ENCODE assay signal across 1 cellular context in genomic region chr16:87808108-87808507, GRCh38.
TF ChIP-seq lines count a peak whose summit lies in the region.

No MANE protein-coding gene starts in this region.

TF ChIP-seq in K562, 482 proteins besides CTCF, POLR2A, EP300 and RAD21:
- TF ChIP-seq CEBPB (tag; IDR thresholded peaks at IDR 0.05) (peak; percentile 39), CBX3 (IDR thresholded peaks at IDR 0.05; ENCODE audit: borderline replicate concordance in 1 of 2, low read length in 2 of 2) (0 out of 3 replicates have a peak, but pooled peaks of 1 of the 2 experiments have one; percentile 46), ZMIZ1 (IDR thresholded peaks at IDR 0.05; ENCODE audit: low read depth in 2 of 2, low read length in 2 of 2) (peak in 1 of 2 experiments; percentile 68; a peak in 1 of 4 replicates), ZNF239 (CRISPR knock-in tag; IDR thresholded peaks at IDR 0.05) (no peak), ZNF23 (CRISPR knock-in tag; IDR thresholded peaks at IDR 0.05) (peak; percentile 98), MLLT1 (IDR thresholded peaks at IDR 0.05) (peak in 1 of 2 experiments; percentile 92; a peak in 2 of 4 replicates), ZBTB17 (CRISPR knock-in tag; IDR thresholded peaks at IDR 0.05) (peak; percentile 97), SMARCB1 (IDR thresholded peaks at IDR 0.05; ENCODE audit: insufficient read length, low read depth) (no peak), BRD4 (IDR thresholded peaks at IDR 0.05) (no peak), PREB (CRISPR knock-in tag; IDR thresholded peaks at IDR 0.05) (no peak), U2AF1 (optimal IDR thresholded peaks at IDR 0.05; ENCODE audit: low read depth, low read length) (no peak), ZNF263 (CRISPR knock-in tag; IDR thresholded peaks at IDR 0.05; ENCODE audit: borderline replicate concordance) (no peak), DLX4 (CRISPR knock-in tag; IDR thresholded peaks at IDR 0.05) (no peak), ILK (tag; IDR thresholded peaks at IDR 0.05; ENCODE audit: borderline replicate concordance, low read depth) (no peak), ZNF511 (CRISPR knock-in tag; IDR thresholded peaks at IDR 0.05) (no peak), ZKSCAN1 (IDR thresholded peaks at IDR 0.05; ENCODE audit: low read depth, low read length) (no peak), ZNF695 (CRISPR knock-in tag; IDR thresholded peaks at IDR 0.05) (no peak), RBM17 (IDR thresholded peaks at IDR 0.05; ENCODE audit: borderline replicate concordance, low read depth, low read length) (no peak), ZBTB7A (IDR thresholded peaks at IDR 0.05; ENCODE audit: borderline replicate concordance, control insufficient read depth, low read depth, low read length) (no peak)
